In the genomic region with DNA sequence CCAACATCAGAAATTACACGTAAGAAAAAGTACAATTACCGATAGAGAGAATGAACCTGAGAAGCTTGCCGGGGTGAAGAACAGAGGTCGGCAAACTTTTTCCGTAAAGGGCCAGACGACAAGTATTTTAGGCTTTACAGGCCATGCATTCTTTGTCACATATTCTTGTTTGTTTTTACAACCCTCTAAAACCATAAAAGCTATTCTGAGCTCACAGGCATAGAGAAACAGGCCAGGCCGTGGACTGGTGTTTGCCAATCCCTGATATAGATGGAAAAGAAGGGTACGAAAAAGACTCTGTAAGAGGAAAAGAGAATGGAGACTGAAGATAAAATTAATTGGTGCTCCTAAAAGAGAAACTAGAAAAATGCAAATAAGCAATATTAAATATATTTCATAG, we compare ENCODE assay signal across 23 cellular contexts. TPM values are rescaled to one million over a fixed set of nuclear protein-coding genes. Genes with fewer than 3 reads are reported as not detected.
DNase-seq lines count a peak whose midpoint lies in the region; ATAC-seq and TF ChIP-seq lines count a peak whose summit lies in the region.
"Had no signal": no experiment of that assay in that cellular context is flagged by ENCODE, and none has a peak within 500 bp of the region (broad histone marks: within the 10 kb centered on the region; RNA-seq: fewer than 3 reads in every experiment).

No MANE protein-coding gene starts in this region.

- no peak overlapping the region for H3K4me3 Mint-ChIP-seq in stimulated activated naive CD8-positive, alpha-beta T cell treated with anti-CD3 and anti-CD28 coated beads, Interleukin-15, Interleukin-2, amounts not matched to agents 100 ng/mL and 50 ng/mL, for 24 hours
- no peak overlapping the region for H3K4me3 Mint-ChIP-seq in activated CD8-positive, alpha-beta T cell treated with anti-CD3 and anti-CD28 coated beads, Interleukin-2, amount 10 ng/mL, durations not matched to agents 7 days and 5 days
- H3K4me3 Mint-ChIP-seq: activated CD8-positive, alpha-beta memory T cell treated with anti-CD3 and anti-CD28 coated beads, Interleukin-2, amount 10 ng/mL, durations not matched to agents 7 days and 5 days; immature natural killer cell; nephron had no signal

- CTCF ChIA-PET in activated CD8-positive, alpha-beta T cell treated with anti-CD3 and anti-CD28 coated beads, Interleukin-2, amount 10 ng/mL, durations not matched to agents 7 days and 5 days (lab: Charles Lee): interaction anchor here (1.1 kb wide), 1 partner anchor 23 kb away, joined by 3 read pairs; no protein-coding TSS in a partner anchor

- peaks cover 70% of the 10 kb centered on the region for H3K4me1 Mint-ChIP-seq in stimulated activated naive CD8-positive, alpha-beta T cell treated with anti-CD3 and anti-CD28 coated beads, Interleukin-15, Interleukin-2, amounts not matched to agents 100 ng/mL and 50 ng/mL, for 24 hours (ENCODE audit: low read depth)
- peaks cover 41% of the 10 kb centered on the region for H3K4me1 Mint-ChIP-seq in activated CD8-positive, alpha-beta T cell treated with anti-CD3 and anti-CD28 coated beads, Interleukin-2, amount 10 ng/mL, durations not matched to agents 7 days and 5 days (ENCODE audit: low read depth)
- H3K4me1 Mint-ChIP-seq: nephron had no signal

- no peaks in the 10 kb centered on the region for H3K36me3 ChIP-seq in mucosa of descending colon (ENCODE audit: low read depth)

- peak overlapping the region; percentile 64 for H3K27ac Mint-ChIP-seq in stimulated activated naive CD8-positive, alpha-beta T cell treated with anti-CD3 and anti-CD28 coated beads, Interleukin-15, Interleukin-2, amounts not matched to agents 100 ng/mL and 50 ng/mL, for 24 hours
- H3K27ac Mint-ChIP-seq in activated CD8-positive, alpha-beta T cell treated with anti-CD3 and anti-CD28 coated beads, Interleukin-2, amount 10 ng/mL, durations not matched to agents 7 days and 5 days: no peak overlapping the region
- H3K27ac Mint-ChIP-seq: activated CD8-positive, alpha-beta memory T cell treated with anti-CD3 and anti-CD28 coated beads, Interleukin-2, amount 10 ng/mL, durations not matched to agents 7 days and 5 days; activated T-cell treated with anti-CD3 and anti-CD28 coated beads, Interleukin-2, amount 50 U/mL, for 72 hours; immature natural killer cell had no signal

- H3K9me3 Mint-ChIP-seq in stimulated activated naive CD8-positive, alpha-beta T cell treated with anti-CD3 and anti-CD28 coated beads, Interleukin-15, Interleukin-2, amounts not matched to agents 100 ng/mL and 50 ng/mL, for 24 hours: no peaks in the 10 kb centered on the region
- no peaks in the 10 kb centered on the region for H3K9me3 Mint-ChIP-seq in activated CD8-positive, alpha-beta T cell treated with anti-CD3 and anti-CD28 coated beads, Interleukin-2, amount 10 ng/mL, durations not matched to agents 7 days and 5 days (ENCODE audit: insufficient read depth)
- H3K9me3 Mint-ChIP-seq: activated T-cell treated with anti-CD3 and anti-CD28 coated beads, Interleukin-2, amount 50 U/mL, for 72 hours; immature natural killer cell had no signal

- intact Hi-C loops in mucosa of descending colon (cut with DNase I, micrococcal nuclease): no loop called here

- ATAC-seq in stimulated activated naive CD8-positive, alpha-beta T cell treated with anti-CD3 and anti-CD28 coated beads, Interleukin-15, Interleukin-2, amounts not matched to agents 100 U/mL and 50 U/mL, for 24 hours: no peak
- ATAC-seq in activated CD8-positive, alpha-beta T cell treated with anti-CD3 and anti-CD28 coated beads, Interleukin-2, amount 10 ng/mL, durations not matched to agents 7 days and 5 days: no peak
- ATAC-seq in mucosa of descending colon (peak; percentile 73), HG03565 (IDR thresholded peaks at IDR 0.05; ENCODE audit: unreplicated experiment) (no peak)
- ATAC-seq: activated CD8-positive, alpha-beta memory T cell treated with anti-CD3 and anti-CD28 coated beads, Interleukin-2, amount 10 ng/mL, durations not matched to agents 7 days and 5 days; activated T-cell treated with anti-CD3 and anti-CD28 coated beads, Interleukin-2, amount 50 U/mL, for 72 hours; HCT116; left cardiac atrium had no signal

- no peaks in the 10 kb centered on the region for H3K27me3 Mint-ChIP-seq in stimulated activated naive CD8-positive, alpha-beta T cell treated with anti-CD3 and anti-CD28 coated beads, Interleukin-15, Interleukin-2, amounts not matched to agents 100 ng/mL and 50 ng/mL, for 24 hours
- no peaks in the 10 kb centered on the region for H3K27me3 Mint-ChIP-seq in activated CD8-positive, alpha-beta T cell treated with anti-CD3 and anti-CD28 coated beads, Interleukin-2, amount 10 ng/mL, durations not matched to agents 7 days and 5 days (ENCODE audit: low read depth)
- H3K27me3 Mint-ChIP-seq: activated CD8-positive, alpha-beta memory T cell treated with anti-CD3 and anti-CD28 coated beads, Interleukin-2, amount 10 ng/mL, durations not matched to agents 7 days and 5 days had no signal

- H3K4me1 ChIP-seq in mucosa of descending colon (ENCODE audit: low read depth): no peaks in the 10 kb centered on the region
- H3K4me1 ChIP-seq: BLaER1 had no signal

- POLR2A ChIA-PET in activated CD8-positive, alpha-beta T cell treated with anti-CD3 and anti-CD28 coated beads, Interleukin-2, amount 10 ng/mL, durations not matched to agents 7 days and 5 days (lab: Charles Lee): interaction anchor here (1.5 kb wide), 1 partner anchor 11 kb away, joined by 3 read pairs; no protein-coding TSS in a partner anchor

- no peaks in the 10 kb centered on the region for H3K9me3 ChIP-seq in mucosa of descending colon
- H3K9me3 ChIP-seq: BLaER1 had no signal

- no peak for TF ChIP-seq CTCF in mucosa of descending colon (IDR thresholded peaks at IDR 0.05)

- H3K4me3 ChIP-seq in mucosa of descending colon: no peak overlapping the region
- H3K4me3 ChIP-seq: BLaER1 had no signal

- peaks cover 74% of the 10 kb centered on the region for H3K36me3 Mint-ChIP-seq in stimulated activated naive CD8-positive, alpha-beta T cell treated with anti-CD3 and anti-CD28 coated beads, Interleukin-15, Interleukin-2, amounts not matched to agents 100 ng/mL and 50 ng/mL, for 24 hours (ENCODE audit: low read depth)
- peaks cover 79% of the 10 kb centered on the region for H3K36me3 Mint-ChIP-seq in activated CD8-positive, alpha-beta T cell treated with anti-CD3 and anti-CD28 coated beads, Interleukin-2, amount 10 ng/mL, durations not matched to agents 7 days and 5 days (ENCODE audit: low read depth)

- DNase-seq in stimulated activated naive CD8-positive, alpha-beta T cell treated with anti-CD3 and anti-CD28 coated beads, Interleukin-15, Interleukin-2, amounts not matched to agents 100 U/mL and 50 U/mL, for 24 hours: no peak
- DNase-seq in activated CD8-positive, alpha-beta T cell treated with anti-CD3 and anti-CD28 coated beads, Interleukin-2, amount 10 ng/mL, durations not matched to agents 7 days and 5 days: peak; percentile 1
- DNase-seq in mucosa of descending colon (peak in 1 of 3 donors; percentile 15), T-helper 1 cell (no peak), dedifferentiated amniotic fluid mesenchymal stem cell (ENCODE audit: extremely low spot score) (no peak)
- DNase-seq: activated CD8-positive, alpha-beta memory T cell treated with anti-CD3 and anti-CD28 coated beads, Interleukin-2, amount 10 ng/mL, durations not matched to agents 7 days and 5 days; activated naive CD4-positive, alpha-beta T cell treated with Interleukin-2 at 50 U/mL for 16 hours; activated T-cell treated with anti-CD3 and anti-CD28 coated beads, Interleukin-2, amount 50 U/mL, for 72 hours; COR-L47; hippocampal formation; immature natural killer cell; left cardiac atrium; NCI-H2081; Right ventricle myocardium superior; stimulated activated CD4-positive, alpha-beta T cell treated with anti-CD3 and anti-CD28 coated beads, Interleukin-15, amount 100 ng/mL, for 24 hours; stimulated activated CD4-positive, alpha-beta T cell treated with anti-CD3 and anti-CD28 coated beads, Interleukin-4, amount 100 ng/mL, for 4 hours; substantia nigra had no signal

RNA-seq across cellular contexts. Expression of a gene that starts 15.4 kb away (rescaled TPM):
- total RNA-seq in activated CD8-positive, alpha-beta T cell treated with anti-CD3 and anti-CD28 coated beads, Interleukin-2, amount 10 ng/mL, durations not matched to agents 7 days and 5 days: 100 to 1,000 TPM; 261 to 271 TPM
- 100 to 1,000 TPM in 1 of 3 donors, 10 to 100 TPM in 2; 56.8 to 122 (median 92.5) TPM for total RNA-seq in mucosa of descending colon

RNA-seq across cellular contexts. Expression of a gene that starts 49.7 kb away (rescaled TPM):
- total RNA-seq in activated CD8-positive, alpha-beta T cell treated with anti-CD3 and anti-CD28 coated beads, Interleukin-2, amount 10 ng/mL, durations not matched to agents 7 days and 5 days: not detected
- under 1 TPM in 1 of 3 donors, not detected in 2; 0.09 TPM for total RNA-seq in mucosa of descending colon
- total RNA-seq: activated CD8-positive, alpha-beta memory T cell treated with anti-CD3 and anti-CD28 coated beads, Interleukin-2, amount 10 ng/mL, durations not matched to agents 7 days and 5 days; activated T-cell treated with anti-CD3 and anti-CD28 coated beads, Interleukin-2, amount 50 U/mL, for 72 hours; lung microvascular endothelial cell; Right ventricle myocardium superior had no signal
